23 cellular contexts compared by ENCODE assay signal in the genomic region with DNA sequence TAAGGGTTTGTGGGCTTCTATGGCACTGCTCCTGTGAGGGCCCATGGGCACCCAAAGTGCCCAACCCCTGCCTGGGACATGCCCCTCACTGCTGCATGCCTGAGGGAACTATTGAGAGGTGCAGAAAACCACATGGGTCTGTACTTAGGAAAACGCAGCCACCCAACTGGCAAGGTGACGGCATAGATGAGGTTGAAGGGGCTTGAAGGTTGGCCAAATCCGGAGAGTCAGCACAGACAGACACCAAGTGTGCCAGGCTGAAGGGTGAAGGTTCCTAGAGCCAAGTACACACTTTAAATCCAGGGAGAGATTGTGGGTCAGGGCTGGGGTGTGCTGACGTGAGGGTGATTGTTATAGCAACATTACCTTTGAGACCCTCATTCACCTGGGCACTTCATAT. TPM values are rescaled to one million over a fixed set of nuclear protein-coding genes. Genes with fewer than 3 reads are reported as not detected.
A peak's percentile ranks its signal among the peaks of the same experiment; 100 is the strongest.
DNase-seq lines count a peak whose midpoint lies in the region; ATAC-seq and TF ChIP-seq lines count a peak whose summit lies in the region.
"Had no signal": no experiment of that assay in that cellular context is flagged by ENCODE, and none has a peak within 500 bp of the region (broad histone marks: within the 10 kb centered on the region; RNA-seq: fewer than 3 reads in every experiment).

No MANE protein-coding gene starts in this region.

- H2AK5ac ChIP-seq in trophoblast cell (ENCODE audit: low read length): no peak overlapping the region

- no peaks in the 10 kb centered on the region for H3K27me3 Mint-ChIP-seq in Caco-2 (ENCODE audit: insufficient read depth, unreplicated experiment)
- H3K27me3 Mint-ChIP-seq in chondrocyte (ENCODE audit: low read depth): no peaks in the 10 kb centered on the region

- H3K36me3 Mint-ChIP-seq in Caco-2 (ENCODE audit: insufficient read depth, unreplicated experiment): peaks cover 16% of the 10 kb centered on the region
- no peaks in the 10 kb centered on the region for H3K36me3 Mint-ChIP-seq in chondrocyte (ENCODE audit: low read depth)
- H3K36me3 Mint-ChIP-seq: CD14-positive monocyte; CD4-positive, alpha-beta memory T cell; CD4-positive, CD25-positive, alpha-beta regulatory T cell; CD8-positive, alpha-beta memory T cell had no signal

- 88% methylated on average over 4 of the region's 4 CpGs for WGBS in hepatocyte (ENCODE audit: low lambda C conversion rate, missing lambda C conversion rate)
- WGBS in trophoblast cell (ENCODE audit: extremely low coverage, insufficient coverage, insufficient read length): no CpG with 5 or more reads among the region's 4 CpGs

- H3K4me1 Mint-ChIP-seq in Caco-2 (ENCODE audit: low read depth, unreplicated experiment): peaks cover 52% of the 10 kb centered on the region
- H3K4me1 Mint-ChIP-seq in chondrocyte (ENCODE audit: low read depth): peaks cover 7% of the 10 kb centered on the region
- H3K4me1 Mint-ChIP-seq: CD14-positive monocyte; CD4-positive, alpha-beta memory T cell; CD4-positive, CD25-positive, alpha-beta regulatory T cell; CD8-positive, alpha-beta memory T cell had no signal

- H3K27ac Mint-ChIP-seq in Caco-2 (ENCODE audit: unreplicated experiment): peak overlapping the region; percentile 90
- H3K27ac Mint-ChIP-seq in chondrocyte (ENCODE audit: unreplicated experiment): no peak overlapping the region
- H3K27ac Mint-ChIP-seq: CD4-positive, alpha-beta memory T cell; CD4-positive, CD25-positive, alpha-beta regulatory T cell had no signal

- POLR2A ChIA-PET in Caco-2 (lab: Charles Lee): no interaction called here

- CTCF ChIA-PET in Caco-2 (lab: Charles Lee): interaction anchor here (0.9 kb wide), 1 partner anchor 23 kb away, joined by 3 read pairs; no protein-coding TSS in a partner anchor

- H3K27ac ChIP-seq in hepatocyte (peak overlapping the region; percentile 49), trophoblast cell (ENCODE audit: low read depth, low read length) (no peak overlapping the region)
- H3K27ac ChIP-seq: BLaER1 had no signal

- H4K12ac ChIP-seq in trophoblast cell (ENCODE audit: low read depth, low read length): no peak overlapping the region

- H3K9me3 ChIP-seq in Caco-2 (no peaks in the 10 kb centered on the region), hepatocyte (ENCODE audit: low read depth) (no peaks in the 10 kb centered on the region), trophoblast cell (ENCODE audit: insufficient read depth, low read depth, low read length) (no peaks in the 10 kb centered on the region)
- H3K9me3 ChIP-seq: BE2C, BLaER1 had no signal

- no peaks in the 10 kb centered on the region for H4K20me1 ChIP-seq in hepatocyte (ENCODE audit: insufficient read depth, poor library complexity, severe bottlenecking)
- H4K20me1 ChIP-seq: BLaER1 had no signal

- H3K36me3 ChIP-seq in Caco-2 (ENCODE audit: control insufficient read depth, insufficient read depth, low read length): no peaks in the 10 kb centered on the region
- H3K36me3 ChIP-seq in hepatocyte (replicated peaks; ENCODE audit: insufficient read depth, low read depth): no peaks in the 10 kb centered on the region
- no peaks in the 10 kb centered on the region for H3K36me3 ChIP-seq in trophoblast cell (ENCODE audit: control insufficient read depth in 1 of 2, insufficient read depth in 2 of 2, low read length in 2 of 2)
- H3K36me3 ChIP-seq: BE2C, BLaER1 had no signal

- ATAC-seq in HG02610 (IDR thresholded peaks at IDR 0.05; ENCODE audit: unreplicated experiment): no peak
- ATAC-seq in HG03439 (IDR thresholded peaks at IDR 0.05; ENCODE audit: unreplicated experiment): no peak

- H3K4me3 Mint-ChIP-seq in Caco-2 (ENCODE audit: unreplicated experiment): no peak overlapping the region
- H3K4me3 Mint-ChIP-seq in chondrocyte (ENCODE audit: unreplicated experiment): no peak overlapping the region
- H3K4me3 Mint-ChIP-seq: CD14-positive monocyte; CD4-positive, alpha-beta memory T cell; CD4-positive, CD25-positive, alpha-beta regulatory T cell; CD8-positive, alpha-beta memory T cell had no signal

- no peak for TF ChIP-seq CTCF in Caco-2 (IDR thresholded peaks at IDR 0.05; ENCODE audit: insufficient read depth in 1 of 2, low read depth in 1 of 2, low read length in 1 of 2, severe bottlenecking in 1 of 2, unreplicated experiment in 1 of 2)
- no peak for TF ChIP-seq CTCF in chondrocyte (IDR thresholded peaks at IDR 0.05)
- no peak for TF ChIP-seq CTCF in hepatocyte (IDR thresholded peaks at IDR 0.05; ENCODE audit: poor library complexity)

- H3K4me1 ChIP-seq in Caco-2 (peaks cover 73% of the 10 kb centered on the region), hepatocyte (ENCODE audit: insufficient read depth) (peaks cover 31% of the 10 kb centered on the region), trophoblast cell (ENCODE audit: control insufficient read depth in 1 of 2, insufficient read depth in 2 of 2, low read length in 2 of 2) (no peaks in the 10 kb centered on the region)
- H3K4me1 ChIP-seq: BE2C had no signal

- H3K79me2 ChIP-seq in hepatocyte (no peaks in the 10 kb centered on the region), trophoblast cell (ENCODE audit: control insufficient read depth, insufficient read depth, low read length, poor library complexity) (no peaks in the 10 kb centered on the region)

- no peak overlapping the region for H3K4ac ChIP-seq in trophoblast cell (ENCODE audit: low read depth, low read length)

- no peak overlapping the region for H4K8ac ChIP-seq in trophoblast cell (ENCODE audit: low read depth, low read length)

- H3K9me3 Mint-ChIP-seq in Caco-2 (ENCODE audit: unreplicated experiment): no peaks in the 10 kb centered on the region
- no peaks in the 10 kb centered on the region for H3K9me3 Mint-ChIP-seq in chondrocyte (ENCODE audit: low read depth)
- H3K9me3 Mint-ChIP-seq: CD4-positive, alpha-beta memory T cell; CD4-positive, CD25-positive, alpha-beta regulatory T cell; CD8-positive, alpha-beta memory T cell had no signal

- DNase-seq in Caco-2 (no peak), chondrocyte (ENCODE audit: low spot score) (peak; percentile 29), hepatocyte (ENCODE audit: low spot score) (no peak), trophoblast cell (no peak), SHP77 treated with DMSO at 0.1 percent for 48 hours (lab: John Stamatoyannopoulos, UW) (no peak)
- DNase-seq in activated T-cell treated with anti-CD3 and anti-CD28 coated beads, Interleukin-2, amount 50 U/mL, for 48 hours: no peak
- DNase-seq: 8988T; ACHN; BE2C; C1 segment of cervical spinal cord; Calu3; CD4-positive, alpha-beta memory T cell; CD4-positive, CD25-positive, alpha-beta regulatory T cell; CD8-positive, alpha-beta memory T cell; COR-L47; DMS79 treated with DMSO at 0.1 percent for 48 hours; GF-D8 had no signal

- no peaks in the 10 kb centered on the region for H3K27me3 ChIP-seq in Caco-2 (replicated peaks; ENCODE audit: control insufficient read depth, insufficient read depth, low read length)
- H3K27me3 ChIP-seq in hepatocyte: no peaks in the 10 kb centered on the region
- no peaks in the 10 kb centered on the region for H3K27me3 ChIP-seq in trophoblast cell (ENCODE audit: insufficient read depth, low read length)
- H3K27me3 ChIP-seq: BE2C, BLaER1 had no signal

- H3K9ac ChIP-seq in trophoblast cell (ENCODE audit: low read length): no peak overlapping the region
- H3K9ac ChIP-seq: BLaER1 had no signal

- H3K14ac ChIP-seq in trophoblast cell (ENCODE audit: low read length): no peak overlapping the region

- H3K79me1 ChIP-seq in trophoblast cell (ENCODE audit: low read length): no peaks in the 10 kb centered on the region

- BruUV-seq in Caco-2 (replicated peaks; lab: Mats Ljungman, UMichigan): no TSS peak

- intact Hi-C loops in Caco-2 (cut with micrococcal nuclease; ENCODE audit: unreplicated experiment): no loop called here

- H2AFZ ChIP-seq in hepatocyte: no peak overlapping the region
- H2AFZ ChIP-seq in trophoblast cell (ENCODE audit: insufficient read depth, low read length, poor library complexity): no peak overlapping the region

- H2BK5ac ChIP-seq in trophoblast cell (ENCODE audit: low read depth, low read length, poor library complexity): no peak overlapping the region

- H3K9me2 ChIP-seq in hepatocyte (replicated peaks; ENCODE audit: insufficient read depth): no peaks in the 10 kb centered on the region

- H4K91ac ChIP-seq in trophoblast cell (ENCODE audit: low read depth, low read length): no peak overlapping the region

- no peak overlapping the region for H3K18ac ChIP-seq in trophoblast cell (ENCODE audit: low read length)

- H3K4me2 ChIP-seq in hepatocyte (no peak overlapping the region), trophoblast cell (ENCODE audit: low read length) (no peak overlapping the region)
- H3K4me2 ChIP-seq: BLaER1 had no signal

- H2BK12ac ChIP-seq in trophoblast cell (ENCODE audit: low read length): no peak overlapping the region

- H2BK120ac ChIP-seq in trophoblast cell (ENCODE audit: insufficient read depth, low read length, poor library complexity): no peak overlapping the region

- H3K23ac ChIP-seq in trophoblast cell (ENCODE audit: low read length): no peak overlapping the region

- H3K4me3 ChIP-seq in Caco-2 (ENCODE audit: low read depth, low read length) (no peak overlapping the region), hepatocyte (no peak overlapping the region), trophoblast cell (ENCODE audit: low read depth, low read length) (peak overlapping the region; percentile 13)
- H3K4me3 ChIP-seq: BLaER1 had no signal

RNA-seq across cellular contexts. Expression of gene BANF2, which starts 6.2 kb away (rescaled TPM):
- total RNA-seq in Caco-2 (2022): 2.1 and 3.0 TPM in 2 replicates
- total RNA-seq in chondrocyte: not detected in 3 replicates
- total RNA-seq in hepatocyte: not detected in 2 replicates
- polyA plus RNA-seq in hepatocyte: not detected in 2 replicates
- not detected in 2 replicates for polyA plus RNA-seq in trophoblast cell (2013)
- total RNA-seq: A673; Calu3; CD4-positive, alpha-beta memory T cell; CD4-positive, CD25-positive, alpha-beta regulatory T cell; CD8-positive, alpha-beta memory T cell had no signal
- polyA plus RNA-seq: AG04450; CD14-positive monocyte; CD4-positive, alpha-beta memory T cell; CD4-positive, CD25-positive, alpha-beta regulatory T cell; CD8-positive, alpha-beta memory T cell had no signal

RNA-seq across cellular contexts. Expression of gene RRBP1, which starts 23.9 kb away (rescaled TPM):
- total RNA-seq in Caco-2 (2022) (665 and 758 TPM in 2 replicates), chondrocyte (459 to 621 TPM (median 460 TPM) in 3 replicates), hepatocyte (182 and 193 TPM in 2 replicates)
- polyA plus RNA-seq in hepatocyte: 242 and 274 TPM in 2 replicates
- polyA plus RNA-seq in trophoblast cell (2013): 231 and 244 TPM in 2 replicates
